10 cellular contexts compared by ENCODE assay signal in the genomic region with DNA sequence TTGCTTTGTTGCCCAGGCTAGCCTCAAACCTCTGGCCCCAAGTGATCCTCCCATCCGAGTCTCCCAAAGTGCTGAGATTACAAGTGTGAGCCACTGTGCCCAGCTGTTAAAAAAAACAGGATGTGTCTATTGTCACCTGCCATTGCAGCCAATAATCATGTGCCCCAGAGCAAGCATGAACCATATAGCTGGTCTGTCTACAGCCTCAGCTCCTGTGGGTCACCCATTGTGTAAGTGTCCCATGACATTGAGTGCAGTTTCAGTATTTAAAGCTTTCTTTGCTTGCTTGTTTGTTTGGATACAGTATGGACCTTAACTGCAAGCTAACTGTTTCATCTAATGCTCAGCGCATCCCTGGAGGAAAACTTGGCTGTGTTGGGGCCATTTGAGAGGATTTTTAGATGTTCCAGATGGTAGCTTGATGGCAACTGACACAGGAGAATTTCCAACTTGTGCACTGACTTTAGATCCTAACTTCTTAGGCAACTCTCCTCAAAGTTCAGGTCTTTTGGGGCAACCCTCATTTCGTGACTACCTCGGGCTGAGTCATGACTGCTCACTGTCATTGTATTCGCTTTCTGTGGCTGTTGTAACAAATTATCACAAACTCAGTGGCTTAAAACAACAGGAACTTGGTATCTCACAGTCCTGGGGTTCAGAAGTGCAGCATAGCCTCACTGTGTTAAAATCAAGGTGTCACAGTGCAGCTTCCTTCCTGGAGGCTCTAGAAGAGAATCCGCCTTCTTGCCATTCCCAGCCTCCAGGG. TPM values are rescaled to one million over a fixed set of nuclear protein-coding genes. Genes with fewer than 3 reads are reported as not detected.
DNase-seq lines count a peak whose midpoint lies in the region; ATAC-seq, FAIRE-seq and TF ChIP-seq lines count a peak whose summit lies in the region.
"Had no signal": no experiment of that assay in that cellular context is flagged by ENCODE, and none has a peak within 500 bp of the region (broad histone marks: within the 10 kb centered on the region; RNA-seq: fewer than 3 reads in every experiment).

No MANE protein-coding gene starts in this region.

- H3K27me3 Mint-ChIP-seq in astrocyte (ENCODE audit: low read depth, unreplicated experiment) (peaks cover 4% of the 10 kb centered on the region), endodermal cell (ENCODE audit: insufficient read depth) (peaks cover 15% of the 10 kb centered on the region)

- H3K79me2 ChIP-seq in astrocyte (ENCODE audit: insufficient read depth, low read length) = no peaks in the 10 kb centered on the region

- no peak overlapping the region for H3K4me3 ChIP-seq in astrocyte (ENCODE audit: insufficient read depth, low read depth, low read length)
- H3K4me3 ChIP-seq in endodermal cell (ENCODE audit: low read length) = no peak overlapping the region
- no peak overlapping the region for H3K4me3 ChIP-seq in prostate gland

- H3K27ac Mint-ChIP-seq in astrocyte (ENCODE audit: unreplicated experiment) (no peak overlapping the region), endodermal cell (no peak overlapping the region)

- no peak for TF ChIP-seq POLR2A in prostate gland (IDR thresholded peaks at IDR 0.05)

- H3K27ac ChIP-seq in astrocyte (ENCODE audit: low read depth, low read length) (peak overlapping the region; percentile 49), endodermal cell (ENCODE audit: low read depth, low read length) (no peak overlapping the region), prostate gland (no peak overlapping the region)

- H3K9ac ChIP-seq in astrocyte (ENCODE audit: low read length) = peak overlapping the region; percentile 36
- no peak overlapping the region for H3K9ac ChIP-seq in endodermal cell (ENCODE audit: extremely low read depth, low read length, poor library complexity, severe bottlenecking)

- H2AFZ ChIP-seq in astrocyte (ENCODE audit: low read depth, low read length) = no peak overlapping the region

- DNase-seq in CD1c-positive myeloid dendritic cell (ENCODE audit: extremely low spot score) (peak; percentile 51), HTR-8/SVneo (ENCODE audit: insufficient read length, low spot score) (no peak), astrocyte (ENCODE audit: low read depth) (peak; percentile 45), iris pigment epithelial cell (ENCODE audit: low read depth) (peak; percentile 30), endodermal cell (no peak), pons (ENCODE audit: low spot score) (no peak), prostate gland (ENCODE audit: low spot score) (no peak)
- DNase-seq: activated T-cell treated with anti-CD3 and anti-CD28 coated beads, Interleukin-2, amount 50 U/mL, for 1 hour; NCI-H226 had no signal

- intact Hi-C loops in prostate gland (cut with DNase I) = no loop called here

- ATAC-seq in HG03039 (IDR thresholded peaks at IDR 0.05; ENCODE audit: unreplicated experiment) = no peak

- H3K4me3 Mint-ChIP-seq in astrocyte (ENCODE audit: unreplicated experiment) (no peak overlapping the region), endodermal cell (no peak overlapping the region)

- no peaks in the 10 kb centered on the region for H3K36me3 Mint-ChIP-seq in astrocyte (ENCODE audit: low read depth, unreplicated experiment)
- no peaks in the 10 kb centered on the region for H3K36me3 Mint-ChIP-seq in endodermal cell (ENCODE audit: low read depth)

- peak overlapping the region; percentile 24 for H3K4me2 ChIP-seq in astrocyte (ENCODE audit: low read length)

- H3K27me3 ChIP-seq in astrocyte (ENCODE audit: insufficient read depth, low read length) = no peaks in the 10 kb centered on the region
- H3K27me3 ChIP-seq in endodermal cell (ENCODE audit: control insufficient read depth, insufficient read depth, low read length, poor library complexity, severe bottlenecking) = no peaks in the 10 kb centered on the region
- H3K27me3 ChIP-seq in prostate gland (replicated peaks; ENCODE audit: insufficient read depth) = no peaks in the 10 kb centered on the region

- 90 to 95% methylated on average over 6 of the region's 6 CpGs for WGBS in endodermal cell (ENCODE audit: insufficient coverage in 1 of 2, insufficient read length in 1 of 2), 2 experiments
- WGBS in prostate gland = 97% methylated on average over 6 of the region's 6 CpGs

- FAIRE-seq in HTR-8/SVneo (lab: Jason Lieb, UNC) (peak; percentile 82), astrocyte (lab: Jason Lieb, UNC) (peak; percentile 69)

- TF ChIP-seq CTCF in astrocyte (IDR thresholded peaks at IDR 0.05; ENCODE audit: insufficient read depth, low read depth, low read length) (no peak), endodermal cell (conservative IDR thresholded peaks at IDR 0.05) (no peak), prostate gland (IDR thresholded peaks at IDR 0.05) (no peak)

- H4K20me1 ChIP-seq in astrocyte (ENCODE audit: insufficient read depth, low read length) = no peaks in the 10 kb centered on the region

- H3K4me1 Mint-ChIP-seq in astrocyte (ENCODE audit: low read depth, unreplicated experiment) (peaks cover 7% of the 10 kb centered on the region), endodermal cell (peaks cover 16% of the 10 kb centered on the region)

- H3K4me1 ChIP-seq in astrocyte (ENCODE audit: insufficient read depth, low read length) (peaks cover 16% of the 10 kb centered on the region), endodermal cell (ENCODE audit: control insufficient read depth, insufficient read depth, low read length) (peaks cover 3% of the 10 kb centered on the region), prostate gland (replicated peaks) (no peaks in the 10 kb centered on the region)

- H3K9me3 ChIP-seq in astrocyte (ENCODE audit: insufficient read depth, low read depth, low read length) (no peaks in the 10 kb centered on the region), endodermal cell (ENCODE audit: control insufficient read depth, low read length) (no peaks in the 10 kb centered on the region), prostate gland (no peaks in the 10 kb centered on the region)

- H3K9me3 Mint-ChIP-seq in astrocyte (ENCODE audit: unreplicated experiment) (peaks cover 8% of the 10 kb centered on the region), endodermal cell (peaks cover 9% of the 10 kb centered on the region)

- H3K36me3 ChIP-seq in astrocyte (ENCODE audit: insufficient read depth, low read length) = no peaks in the 10 kb centered on the region
- H3K36me3 ChIP-seq in endodermal cell (ENCODE audit: control insufficient read depth, insufficient read depth, low read length) = no peaks in the 10 kb centered on the region
- H3K36me3 ChIP-seq in prostate gland = no peaks in the 10 kb centered on the region

RNA-seq across cellular contexts. Expression of a gene that starts 30.3 kb away (rescaled TPM):
- total RNA-seq in astrocyte (4.0 and 5.5 TPM in 2 replicates), endodermal cell (1 to 10 TPM; 1.8 to 2.0 TPM), prostate gland (10 to 100 TPM in 1 of 2 donors, 1 to 10 TPM in 1; 1.3 to 14.6 TPM)
- polyA plus RNA-seq in endodermal cell (2013, experiment 1 of 2) = 3.3 TPM
- 4.0 TPM for polyA plus RNA-seq in endodermal cell (2013, experiment 2 of 2)

Comparison
In these comparisons a context has a peak if more than half of its experiments do, and no peak if none do; other contexts are left out.
1. DNase-seq: peak in CD1c-positive myeloid dendritic cell (single experiment), astrocyte (single experiment) and iris pigment epithelial cell (single experiment); none in HTR-8/SVneo (single experiment), endodermal cell (single experiment), pons (single experiment) and prostate gland (single experiment).